1 cellular context compared by ENCODE assay signal in genomic region chr14:91814317-91814716, GRCh38.
TF ChIP-seq lines count a peak whose summit lies in the region.

No MANE protein-coding gene starts in this region.

TF ChIP-seq in WTC11, 78 proteins besides CTCF, POLR2A, EP300 and RAD21:
- TF ChIP-seq ESRRA (CRISPR knock-in tag; IDR thresholded peaks at IDR 0.05; ENCODE audit: borderline replicate concordance) (no peak), SP1 (CRISPR knock-in tag; conservative IDR thresholded peaks at IDR 0.05) (no peak), IRF2 (CRISPR knock-in tag; IDR thresholded peaks at IDR 0.05; ENCODE audit: borderline replicate concordance, low read depth) (no peak), TP53 (CRISPR knock-in tag; IDR thresholded peaks at IDR 0.05) (no peak), AFF4 (CRISPR knock-in tag; IDR thresholded peaks at IDR 0.05; ENCODE audit: borderline replicate concordance) (no peak), MYBL2 (CRISPR knock-in tag; IDR thresholded peaks at IDR 0.05) (no peak)
- TF ChIP-seq, protein P1, sequence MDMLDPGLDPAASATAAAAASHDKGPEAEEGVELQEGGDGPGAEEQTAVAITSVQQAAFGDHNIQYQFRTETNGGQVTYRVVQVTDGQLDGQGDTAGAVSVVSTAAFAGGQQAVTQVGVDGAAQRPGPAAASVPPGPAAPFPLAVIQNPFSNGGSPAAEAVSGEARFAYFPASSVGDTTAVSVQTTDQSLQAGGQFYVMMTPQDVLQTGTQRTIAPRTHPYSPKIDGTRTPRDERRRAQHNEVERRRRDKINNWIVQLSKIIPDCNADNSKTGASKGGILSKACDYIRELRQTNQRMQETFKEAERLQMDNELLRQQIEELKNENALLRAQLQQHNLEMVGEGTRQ (CRISPR knock-in tag; IDR thresholded peaks at IDR 0.05) = no peak
